ENCODE assay signal across 8 cellular contexts in the genomic region with DNA sequence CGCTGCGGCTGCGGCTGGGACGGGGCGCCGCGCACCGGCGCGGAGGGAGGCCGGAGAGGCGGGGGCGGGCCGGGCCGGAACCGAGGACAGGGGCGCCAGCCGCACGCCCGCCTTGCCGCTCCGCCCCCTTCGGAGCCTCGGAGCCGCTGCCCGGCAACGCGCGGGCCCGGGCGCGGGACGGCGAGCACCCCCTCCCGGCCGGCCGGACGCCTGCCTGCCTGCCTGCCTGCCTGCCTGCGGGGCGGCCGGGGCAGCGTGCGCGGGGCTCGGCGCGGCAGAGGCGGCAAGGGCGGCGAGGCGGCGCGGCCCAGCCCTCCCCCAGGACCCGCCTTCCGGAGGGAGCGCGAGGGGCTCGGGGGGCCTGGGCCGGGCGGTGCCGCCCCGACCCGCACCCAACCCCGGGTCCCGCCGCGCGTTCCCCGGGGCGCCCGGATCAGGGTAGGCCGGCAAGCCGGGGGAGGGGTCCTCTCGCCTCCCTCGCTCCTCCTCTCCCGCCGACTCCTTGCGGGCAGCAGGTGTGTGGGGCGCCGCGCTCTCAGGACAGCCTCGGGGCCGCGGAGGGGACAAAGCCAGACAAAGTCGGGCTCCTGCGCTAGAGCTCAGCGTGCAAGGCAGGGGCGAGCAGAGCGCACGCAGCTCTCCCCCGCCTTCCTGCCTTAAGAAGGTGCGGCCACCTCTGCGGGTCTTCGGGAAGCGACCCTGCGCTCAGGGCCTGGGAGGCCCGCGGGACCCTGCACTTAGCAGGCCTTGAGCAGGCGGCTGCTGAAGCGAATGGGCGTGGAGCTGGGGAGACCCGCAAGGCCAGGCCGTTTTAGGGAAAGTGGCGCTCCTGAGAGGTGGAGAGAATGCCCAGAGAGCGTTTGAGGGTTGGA.
DNase-seq lines count a peak whose midpoint lies in the region; ATAC-seq and TF ChIP-seq lines count a peak whose summit lies in the region.

A gene (minus strand): TSS at position 58 of the 872 bp plus-strand sequence. CDS start 120 bp downstream, outside the sequence.

- H3K4me3 ChIP-seq in WI38 (ENCODE audit: low read depth, low read length) (peak within 1 kb of the TSS; percentile 61), choroid plexus epithelial cell (ENCODE audit: low read depth, low read length) (peak within 1 kb of the TSS; percentile 69)

- TF ChIP-seq CTCF in WI38 (IDR thresholded peaks at IDR 0.05; ENCODE audit: low read depth, low read length) (no peak), choroid plexus epithelial cell (conservative IDR thresholded peaks at IDR 0.05; ENCODE audit: low read depth, low read length) (no peak)

- peak; percentile 93 for ATAC-seq in HG02588 (IDR thresholded peaks at IDR 0.05; ENCODE audit: unreplicated experiment)

- H3K27me3 ChIP-seq in layer of hippocampus (ENCODE audit: control insufficient read depth, insufficient read depth, low read length), result no peaks in the 10 kb centered on the region

- H3K27ac ChIP-seq in layer of hippocampus (ENCODE audit: low read depth, low read length), result peak within 1 kb of the TSS; percentile 18

- peak; percentile 86 to 91 (median 86) for DNase-seq in NCI-H1417 (lab: John Stamatoyannopoulos, UW)
- DNase-seq in NCI-H1417 treated with DMSO at 0.1 percent for 48 hours (lab: John Stamatoyannopoulos, UW), result no peak
- peak; percentile 76 for DNase-seq in NCI-H1092 treated with DMSO at 0.1 percent for 48 hours (lab: John Stamatoyannopoulos, UW)
- peak; percentile 64 for DNase-seq in choroid plexus epithelial cell (ENCODE audit: low read depth)
- DNase-seq in stimulated activated CD4-positive, alpha-beta T cell treated with anti-CD3 and anti-CD28 coated beads, Interleukin-2, amount 100 ng/mL, for 48 hours, result peak; percentile 39 to 59
